ENCODE assay signal across 1 cellular context in genomic region chr2:164000171-164000570, GRCh38.
TF ChIP-seq lines count a peak whose summit lies in the region.

No MANE protein-coding gene starts in this region.

TF ChIP-seq in GM23338, 12 proteins besides CTCF, POLR2A, EP300 and RAD21 (continued from another document):
- TF ChIP-seq, protein P1, sequence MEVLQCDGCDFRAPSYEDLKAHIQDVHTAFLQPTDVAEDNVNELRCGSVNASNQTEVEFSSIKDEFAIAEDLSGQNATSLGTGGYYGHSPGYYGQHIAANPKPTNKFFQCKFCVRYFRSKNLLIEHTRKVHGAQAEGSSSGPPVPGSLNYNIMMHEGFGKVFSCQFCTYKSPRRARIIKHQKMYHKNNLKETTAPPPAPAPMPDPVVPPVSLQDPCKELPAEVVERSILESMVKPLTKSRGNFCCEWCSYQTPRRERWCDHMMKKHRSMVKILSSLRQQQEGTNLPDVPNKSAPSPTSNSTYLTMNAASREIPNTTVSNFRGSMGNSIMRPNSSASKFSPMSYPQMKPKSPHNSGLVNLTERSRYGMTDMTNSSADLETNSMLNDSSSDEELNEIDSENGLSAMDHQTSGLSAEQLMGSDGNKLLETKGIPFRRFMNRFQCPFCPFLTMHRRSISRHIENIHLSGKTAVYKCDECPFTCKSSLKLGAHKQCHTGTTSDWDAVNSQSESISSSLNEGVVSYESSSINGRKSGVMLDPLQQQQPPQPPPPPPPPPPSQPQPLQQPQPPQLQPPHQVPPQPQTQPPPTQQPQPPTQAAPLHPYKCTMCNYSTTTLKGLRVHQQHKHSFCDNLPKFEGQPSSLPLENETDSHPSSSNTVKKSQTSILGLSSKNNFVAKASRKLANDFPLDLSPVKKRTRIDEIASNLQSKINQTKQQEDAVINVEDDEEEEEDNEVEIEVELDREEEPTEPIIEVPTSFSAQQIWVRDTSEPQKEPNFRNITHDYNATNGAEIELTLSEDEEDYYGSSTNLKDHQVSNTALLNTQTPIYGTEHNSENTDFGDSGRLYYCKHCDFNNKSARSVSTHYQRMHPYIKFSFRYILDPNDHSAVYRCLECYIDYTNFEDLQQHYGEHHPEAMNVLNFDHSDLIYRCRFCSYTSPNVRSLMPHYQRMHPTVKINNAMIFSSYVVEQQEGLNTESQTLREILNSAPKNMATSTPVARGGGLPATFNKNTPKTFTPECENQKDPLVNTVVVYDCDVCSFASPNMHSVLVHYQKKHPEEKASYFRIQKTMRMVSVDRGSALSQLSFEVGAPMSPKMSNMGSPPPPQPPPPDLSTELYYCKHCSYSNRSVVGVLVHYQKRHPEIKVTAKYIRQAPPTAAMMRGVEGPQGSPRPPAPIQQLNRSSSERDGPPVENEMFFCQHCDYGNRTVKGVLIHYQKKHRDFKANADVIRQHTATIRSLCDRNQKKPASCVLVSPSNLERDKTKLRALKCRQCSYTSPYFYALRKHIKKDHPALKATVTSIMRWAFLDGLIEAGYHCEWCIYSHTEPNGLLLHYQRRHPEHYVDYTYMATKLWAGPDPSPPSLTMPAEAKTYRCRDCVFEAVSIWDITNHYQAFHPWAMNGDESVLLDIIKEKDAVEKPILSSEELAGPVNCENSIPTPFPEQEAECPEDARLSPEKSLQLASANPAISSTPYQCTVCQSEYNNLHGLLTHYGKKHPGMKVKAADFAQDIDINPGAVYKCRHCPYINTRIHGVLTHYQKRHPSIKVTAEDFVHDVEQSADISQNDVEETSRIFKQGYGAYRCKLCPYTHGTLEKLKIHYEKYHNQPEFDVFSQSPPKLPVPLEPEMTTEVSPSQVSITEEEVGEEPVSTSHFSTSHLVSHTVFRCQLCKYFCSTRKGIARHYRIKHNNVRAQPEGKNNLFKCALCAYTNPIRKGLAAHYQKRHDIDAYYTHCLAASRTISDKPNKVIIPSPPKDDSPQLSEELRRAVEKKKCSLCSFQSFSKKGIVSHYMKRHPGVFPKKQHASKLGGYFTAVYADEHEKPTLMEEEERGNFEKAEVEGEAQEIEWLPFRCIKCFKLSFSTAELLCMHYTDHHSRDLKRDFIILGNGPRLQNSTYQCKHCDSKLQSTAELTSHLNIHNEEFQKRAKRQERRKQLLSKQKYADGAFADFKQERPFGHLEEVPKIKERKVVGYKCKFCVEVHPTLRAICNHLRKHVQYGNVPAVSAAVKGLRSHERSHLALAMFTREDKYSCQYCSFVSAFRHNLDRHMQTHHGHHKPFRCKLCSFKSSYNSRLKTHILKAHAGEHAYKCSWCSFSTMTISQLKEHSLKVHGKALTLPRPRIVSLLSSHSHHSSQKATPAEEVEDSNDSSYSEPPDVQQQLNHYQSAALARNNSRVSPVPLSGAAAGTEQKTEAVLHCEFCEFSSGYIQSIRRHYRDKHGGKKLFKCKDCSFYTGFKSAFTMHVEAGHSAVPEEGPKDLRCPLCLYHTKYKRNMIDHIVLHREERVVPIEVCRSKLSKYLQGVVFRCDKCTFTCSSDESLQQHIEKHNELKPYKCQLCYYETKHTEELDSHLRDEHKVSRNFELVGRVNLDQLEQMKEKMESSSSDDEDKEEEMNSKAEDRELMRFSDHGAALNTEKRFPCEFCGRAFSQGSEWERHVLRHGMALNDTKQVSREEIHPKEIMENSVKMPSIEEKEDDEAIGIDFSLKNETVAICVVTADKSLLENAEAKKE (CRISPR knock-in tag; IDR thresholded peaks at IDR 0.05), result no peak
- TF ChIP-seq ZNF114 (CRISPR knock-in tag; IDR thresholded peaks at IDR 0.05) (no peak), EZH2 (IDR thresholded peaks at IDR 0.05; ENCODE audit: low read depth, unreplicated experiment) (no peak), POLR2AphosphoS5 (IDR thresholded peaks at IDR 0.05; ENCODE audit: low read depth) (no peak)
- TF ChIP-seq, protein P2, sequence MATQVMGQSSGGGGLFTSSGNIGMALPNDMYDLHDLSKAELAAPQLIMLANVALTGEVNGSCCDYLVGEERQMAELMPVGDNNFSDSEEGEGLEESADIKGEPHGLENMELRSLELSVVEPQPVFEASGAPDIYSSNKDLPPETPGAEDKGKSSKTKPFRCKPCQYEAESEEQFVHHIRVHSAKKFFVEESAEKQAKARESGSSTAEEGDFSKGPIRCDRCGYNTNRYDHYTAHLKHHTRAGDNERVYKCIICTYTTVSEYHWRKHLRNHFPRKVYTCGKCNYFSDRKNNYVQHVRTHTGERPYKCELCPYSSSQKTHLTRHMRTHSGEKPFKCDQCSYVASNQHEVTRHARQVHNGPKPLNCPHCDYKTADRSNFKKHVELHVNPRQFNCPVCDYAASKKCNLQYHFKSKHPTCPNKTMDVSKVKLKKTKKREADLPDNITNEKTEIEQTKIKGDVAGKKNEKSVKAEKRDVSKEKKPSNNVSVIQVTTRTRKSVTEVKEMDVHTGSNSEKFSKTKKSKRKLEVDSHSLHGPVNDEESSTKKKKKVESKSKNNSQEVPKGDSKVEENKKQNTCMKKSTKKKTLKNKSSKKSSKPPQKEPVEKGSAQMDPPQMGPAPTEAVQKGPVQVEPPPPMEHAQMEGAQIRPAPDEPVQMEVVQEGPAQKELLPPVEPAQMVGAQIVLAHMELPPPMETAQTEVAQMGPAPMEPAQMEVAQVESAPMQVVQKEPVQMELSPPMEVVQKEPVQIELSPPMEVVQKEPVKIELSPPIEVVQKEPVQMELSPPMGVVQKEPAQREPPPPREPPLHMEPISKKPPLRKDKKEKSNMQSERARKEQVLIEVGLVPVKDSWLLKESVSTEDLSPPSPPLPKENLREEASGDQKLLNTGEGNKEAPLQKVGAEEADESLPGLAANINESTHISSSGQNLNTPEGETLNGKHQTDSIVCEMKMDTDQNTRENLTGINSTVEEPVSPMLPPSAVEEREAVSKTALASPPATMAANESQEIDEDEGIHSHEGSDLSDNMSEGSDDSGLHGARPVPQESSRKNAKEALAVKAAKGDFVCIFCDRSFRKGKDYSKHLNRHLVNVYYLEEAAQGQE (IDR thresholded peaks at IDR 0.05; ENCODE audit: unreplicated experiment), result no peak
